Comparison of ENCODE assay signal across 22 cellular contexts in the genomic region with DNA sequence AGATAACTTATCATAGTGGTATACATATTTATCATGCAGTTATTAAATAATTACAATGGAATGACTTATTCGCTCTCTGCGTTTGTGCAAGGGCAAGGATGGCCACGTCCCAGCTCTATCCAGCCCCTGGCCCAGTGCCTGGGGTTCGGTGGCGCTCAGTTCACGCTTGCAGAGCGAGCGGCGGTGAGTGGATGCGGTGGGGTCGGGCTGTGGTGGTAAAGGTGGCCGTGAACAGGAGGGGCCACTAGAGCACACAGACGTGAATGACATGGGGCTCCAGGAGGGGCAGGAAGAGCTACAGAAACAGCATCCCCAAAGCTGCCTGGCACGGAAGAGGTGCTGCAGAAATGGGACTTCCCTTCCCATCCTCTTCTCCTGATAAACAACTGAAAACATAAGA. TPM values are rescaled to one million over a fixed set of nuclear protein-coding genes. Genes with fewer than 3 reads are reported as not detected.
A peak's percentile ranks its signal among the peaks of the same experiment; 100 is the strongest.
DNase-seq lines count a peak whose midpoint lies in the region; ATAC-seq, FAIRE-seq and TF ChIP-seq lines count a peak whose summit lies in the region.
"Had no signal": no experiment of that assay in that cellular context is flagged by ENCODE, and none has a peak within 500 bp of the region (broad histone marks: within the 10 kb centered on the region; RNA-seq: fewer than 3 reads in every experiment).

No MANE protein-coding gene starts in this region.

- H4K20me1 ChIP-seq in OCI-LY3 (ENCODE audit: insufficient read depth, low read length) = no peaks in the 10 kb centered on the region

- peaks cover 4% of the 10 kb centered on the region for H3K36me3 Mint-ChIP-seq in activated naive CD4-positive, alpha-beta T cell treated with anti-CD3 and anti-CD28 coated beads, Interleukin-2, amount 50 U/mL, for 24 hours
- H3K36me3 Mint-ChIP-seq in activated naive CD4-positive, alpha-beta T cell treated with anti-CD3 and anti-CD28 coated beads, Interleukin-2, amount 10 ng/mL, durations not matched to agents 7 days and 5 days = no peaks in the 10 kb centered on the region
- peaks cover 16 to 25% of the 10 kb centered on the region in 2 donors for H3K36me3 Mint-ChIP-seq in stimulated activated naive B cell treated with anti-CD40 and anti-IgM and Interleukin-4, amounts not matched to agents 10 μg/mL and 1 μg/mL and 100 μg/mL, for 72 hours
- H3K36me3 Mint-ChIP-seq: CD8-positive, alpha-beta T cell had no signal

- H3K4me1 ChIP-seq in OCI-LY3 (ENCODE audit: low read length) = peaks cover 64% of the 10 kb centered on the region
- H3K4me1 ChIP-seq in kidney (ENCODE audit: control insufficient read depth in 1 of 2, insufficient read depth in 1 of 2, low read depth in 1 of 2, low read length in 2 of 2) = no peaks in the 10 kb centered on the region

- no peaks in the 10 kb centered on the region for H3K27me3 Mint-ChIP-seq in activated naive CD4-positive, alpha-beta T cell treated with anti-CD3 and anti-CD28 coated beads, Interleukin-2, amount 50 U/mL, for 24 hours
- peaks cover 22% of the 10 kb centered on the region for H3K27me3 Mint-ChIP-seq in activated naive CD4-positive, alpha-beta T cell treated with anti-CD3 and anti-CD28 coated beads, Interleukin-2, amount 10 ng/mL, durations not matched to agents 7 days and 5 days
- H3K27me3 Mint-ChIP-seq in stimulated activated naive B cell treated with anti-CD40 and anti-IgM and Interleukin-4, amounts not matched to agents 10 μg/mL and 1 μg/mL and 100 μg/mL, for 72 hours = no peaks in the 10 kb centered on the region

- H3K27ac ChIP-seq in OCI-LY3 (ENCODE audit: low read length) (peak overlapping the region; percentile 10; the same call in 1 of the 2 replicates), kidney (ENCODE audit: low read depth in 2 of 2, low read length in 2 of 2) (no peak overlapping the region)
- H3K27ac ChIP-seq: RWPE1, SJSA1 had no signal

- CTCF ChIA-PET in activated naive CD4-positive, alpha-beta T cell treated with anti-CD3 and anti-CD28 coated beads, Interleukin-2, amount 10 ng/mL, durations not matched to agents 7 days and 5 days (lab: Charles Lee) = interaction anchor here (1.6 kb wide), 1 partner anchor 15 kb away, joined by 3 read pairs; no protein-coding TSS in a partner anchor

- no peak for TF ChIP-seq CTCF in OCI-LY3 (IDR thresholded peaks at IDR 0.05; ENCODE audit: low read depth, low read length)
- TF ChIP-seq CTCF in kidney (IDR thresholded peaks at IDR 0.05; ENCODE audit: borderline replicate concordance, extremely low read depth, insufficient read depth) = no peak

- peak overlapping the region; percentile 77 for H3K4me2 ChIP-seq in OCI-LY3 (ENCODE audit: low read length)

- H3K27ac Mint-ChIP-seq in activated naive CD4-positive, alpha-beta T cell treated with anti-CD3 and anti-CD28 coated beads, Interleukin-2, amount 50 U/mL, for 24 hours = peak overlapping the region; percentile 56
- no peak overlapping the region for H3K27ac Mint-ChIP-seq in activated naive CD4-positive, alpha-beta T cell treated with anti-CD3 and anti-CD28 coated beads, Interleukin-2, amount 10 ng/mL, durations not matched to agents 7 days and 5 days
- H3K27ac Mint-ChIP-seq in stimulated activated naive B cell treated with anti-CD40 and anti-IgM and Interleukin-4, amounts not matched to agents 10 μg/mL and 1 μg/mL and 100 μg/mL, for 72 hours = peak overlapping the region; percentile 92
- H3K27ac Mint-ChIP-seq: CD8-positive, alpha-beta T cell had no signal

- peaks cover 8% of the 10 kb centered on the region; the same call in 1 of the 2 replicates for H3K27me3 ChIP-seq in OCI-LY3 (ENCODE audit: low read depth, low read length)
- H3K27me3 ChIP-seq: MG63, SJSA1 had no signal

- peak overlapping the region; percentile 45; the same call in 1 of the 2 replicates for H3K9ac ChIP-seq in OCI-LY3 (ENCODE audit: low read length)
- no peak overlapping the region for H3K9ac ChIP-seq in kidney (ENCODE audit: low read length in 2 of 2)

- H3K4me3 ChIP-seq in OCI-LY3 (ENCODE audit: low read length) = peak overlapping the region; percentile 57
- no peak overlapping the region for H3K4me3 ChIP-seq in kidney (ENCODE audit: low read length in 2 of 2)
- H3K4me3 ChIP-seq: MG63, SJSA1 had no signal

- DNase-seq in activated naive CD4-positive, alpha-beta T cell treated with anti-CD3 and anti-CD28 coated beads, Interleukin-2, amount 10 ng/mL, durations not matched to agents 7 days and 5 days = no peak
- peak; percentile 29 for DNase-seq in kidney
- DNase-seq in stimulated activated naive B cell treated with anti-CD40 and anti-IgM and Interleukin-4, amounts not matched to agents 10 μg/mL and 1 μg/mL and 100 μg/mL, for 72 hours = no peak
- no peak for DNase-seq in NCI-H2196 (lab: John Stamatoyannopoulos, UW; ENCODE audit: unreplicated experiment)
- no peak for DNase-seq in NCI-H187 (lab: John Stamatoyannopoulos, UW)
- DNase-seq: AML-193; CD8-positive, alpha-beta T cell; GDM1; GOT3; KG1; MG63; NCI-H1105; NCI-H1930; NCI-H524 had no signal

- intact Hi-C loops in kidney (cut with DNase I) = no loop called here

- H3K9me3 ChIP-seq in OCI-LY3 (ENCODE audit: insufficient read depth, low read length) (no peaks in the 10 kb centered on the region), kidney (ENCODE audit: control insufficient read depth in 1 of 2, low read length in 2 of 2) (no peaks in the 10 kb centered on the region)
- H3K9me3 ChIP-seq: MG63, SJSA1 had no signal

- ATAC-seq in stimulated activated naive B cell treated with anti-CD40 and anti-IgM and Interleukin-4, amounts not matched to agents 10 μg/mL and 1 μg/mL and 100 μg/mL, for 72 hours (replicated peaks) = peak in 1 of 2 donors; percentile 36
- ATAC-seq in HG02885 (IDR thresholded peaks at IDR 0.05; ENCODE audit: poor library complexity, unreplicated experiment) = no peak
- ATAC-seq: CD8-positive, alpha-beta T cell had no signal

- no peaks in the 10 kb centered on the region for H3K79me2 ChIP-seq in OCI-LY3 (ENCODE audit: low read length)

- H3K4me1 Mint-ChIP-seq in activated naive CD4-positive, alpha-beta T cell treated with anti-CD3 and anti-CD28 coated beads, Interleukin-2, amount 50 U/mL, for 24 hours = peaks cover 40% of the 10 kb centered on the region
- H3K4me1 Mint-ChIP-seq in activated naive CD4-positive, alpha-beta T cell treated with anti-CD3 and anti-CD28 coated beads, Interleukin-2, amount 10 ng/mL, durations not matched to agents 7 days and 5 days = peaks cover 7% of the 10 kb centered on the region
- H3K4me1 Mint-ChIP-seq in stimulated activated naive B cell treated with anti-CD40 and anti-IgM and Interleukin-4, amounts not matched to agents 10 μg/mL and 1 μg/mL and 100 μg/mL, for 72 hours = peaks cover 79 to 95% of the 10 kb centered on the region in 2 donors

- no peak for FAIRE-seq in kidney (lab: Jason Lieb, UNC)
- FAIRE-seq: D721Med, GM12892, GM19239 had no signal

- peak overlapping the region; percentile 7 for H2AFZ ChIP-seq in OCI-LY3 (ENCODE audit: low read depth, low read length)

- no peaks in the 10 kb centered on the region for H3K9me3 Mint-ChIP-seq in activated naive CD4-positive, alpha-beta T cell treated with anti-CD3 and anti-CD28 coated beads, Interleukin-2, amount 50 U/mL, for 24 hours
- no peaks in the 10 kb centered on the region for H3K9me3 Mint-ChIP-seq in activated naive CD4-positive, alpha-beta T cell treated with anti-CD3 and anti-CD28 coated beads, Interleukin-2, amount 10 ng/mL, durations not matched to agents 7 days and 5 days
- peaks cover 0 to 2% of the 10 kb centered on the region in 2 donors for H3K9me3 Mint-ChIP-seq in stimulated activated naive B cell treated with anti-CD40 and anti-IgM and Interleukin-4, amounts not matched to agents 10 μg/mL and 1 μg/mL and 100 μg/mL, for 72 hours
- H3K9me3 Mint-ChIP-seq: CD8-positive, alpha-beta T cell had no signal

- peaks cover 11% of the 10 kb centered on the region for H3K36me3 ChIP-seq in OCI-LY3 (replicated peaks; ENCODE audit: low read depth, low read length)
- no peaks in the 10 kb centered on the region for H3K36me3 ChIP-seq in kidney (ENCODE audit: control insufficient read depth in 1 of 2, insufficient read depth in 2 of 2, low read length in 2 of 2)
- H3K36me3 ChIP-seq: MG63, SJSA1 had no signal

- peak overlapping the region; percentile 19 for H3K4me3 Mint-ChIP-seq in activated naive CD4-positive, alpha-beta T cell treated with anti-CD3 and anti-CD28 coated beads, Interleukin-2, amount 50 U/mL, for 24 hours
- no peak overlapping the region for H3K4me3 Mint-ChIP-seq in activated naive CD4-positive, alpha-beta T cell treated with anti-CD3 and anti-CD28 coated beads, Interleukin-2, amount 10 ng/mL, durations not matched to agents 7 days and 5 days
- peak overlapping the region; percentile 9 to 78 for H3K4me3 Mint-ChIP-seq in stimulated activated naive B cell treated with anti-CD40 and anti-IgM and Interleukin-4, amounts not matched to agents 10 μg/mL and 1 μg/mL and 100 μg/mL, for 72 hours
- H3K4me3 Mint-ChIP-seq: CD8-positive, alpha-beta T cell had no signal

RNA-seq across cellular contexts. Expression of a gene that starts 28.4 kb away (rescaled TPM):
- total RNA-seq in kidney = 33.3 TPM
- polyA plus RNA-seq in kidney (ENCODE audit: insufficient read depth, low read depth, low replicate concordance) = 2.9 TPM
